ENCODE assay signal across 8 cellular contexts in the genomic region with DNA sequence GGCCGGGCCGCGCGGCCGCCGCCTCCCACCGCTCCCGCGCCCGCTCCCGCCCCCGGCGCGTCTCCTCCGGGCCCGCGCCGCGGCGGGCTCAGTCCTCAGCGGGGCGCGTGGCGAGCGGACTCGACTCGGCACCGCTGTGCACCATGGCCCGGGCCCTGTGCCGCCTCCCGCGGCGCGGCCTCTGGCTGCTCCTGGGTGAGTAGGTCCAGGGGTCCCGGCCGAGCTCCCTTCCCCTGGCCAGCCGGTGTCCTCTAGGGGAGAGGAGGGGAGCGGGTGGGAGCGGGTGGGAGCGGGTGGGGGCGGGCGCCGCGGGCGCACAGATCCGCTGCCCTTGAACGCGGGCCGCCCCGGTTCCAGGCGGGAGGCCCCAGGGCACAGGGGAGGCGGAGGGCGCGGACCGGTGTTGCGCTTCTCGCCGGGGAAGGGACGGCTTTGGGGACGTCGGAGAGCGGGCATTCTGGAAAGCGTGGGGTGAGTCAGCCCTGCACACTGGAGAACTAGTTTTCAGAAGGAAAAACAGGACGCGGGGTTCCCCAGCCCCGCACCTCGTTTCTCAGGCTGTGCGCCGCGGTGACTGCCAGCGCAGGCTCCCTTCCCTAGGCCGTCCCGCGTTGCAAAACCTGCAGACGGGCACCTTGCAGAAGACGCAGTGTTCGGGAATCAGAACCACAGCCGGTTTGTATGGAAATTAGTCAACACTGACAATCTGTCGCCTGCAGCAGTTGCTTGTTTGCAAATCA. TPM values are rescaled to one million over a fixed set of nuclear protein-coding genes. Genes with fewer than 3 reads are reported as not detected.
DNase-seq lines count a peak whose midpoint lies in the region; ATAC-seq and TF ChIP-seq lines count a peak whose summit lies in the region.

Gene RAMP1, plus strand, starts transcription at position 91 of the 740 bp plus-strand sequence. Its CDS starts 53 bp downstream, at position 144.

- H3K27me3 ChIP-seq in SJSA1 (replicated peaks) (no peaks in the 10 kb centered on the region), adrenal gland (peaks cover 4% of the 10 kb centered on the region)

- CTCF ChIA-PET in GM10248 (lab: Yijun Ruan, JAX): interaction anchor here (1.4 kb wide), 1 partner anchor 249 kb away, joined by 3 read pairs; no protein-coding TSS in a partner anchor

- peaks cover 11% of the 10 kb centered on the region for H3K4me1 Mint-ChIP-seq in endothelial cell (ENCODE audit: unreplicated experiment)

- H3K36me3 Mint-ChIP-seq in endothelial cell (ENCODE audit: low read depth, unreplicated experiment): no peaks in the 10 kb centered on the region

- peaks cover 49% of the 10 kb centered on the region for H3K4me1 ChIP-seq in SJSA1 (replicated peaks)
- peaks cover 32% of the 10 kb centered on the region for H3K4me1 ChIP-seq in mucosa of descending colon (ENCODE audit: low read depth)
- peaks cover 0 to 7% of the 10 kb centered on the region in 2 donors for H3K4me1 ChIP-seq in adrenal gland (replicated peaks in 1 of 2)

- H3K4me3 ChIP-seq in SJSA1 (peak within 1 kb of the TSS; percentile 7; the same call in 1 of the 2 replicates), mucosa of descending colon (no peak within 1 kb of the TSS), adrenal gland (peak within 1 kb of the TSS in 1 of 4 donors; percentile 56)

- H3K27ac Mint-ChIP-seq in endothelial cell (ENCODE audit: unreplicated experiment): no peak within 1 kb of the TSS

- H3K9me3 ChIP-seq in SJSA1 (replicated peaks) (no peaks in the 10 kb centered on the region), mucosa of descending colon (no peaks in the 10 kb centered on the region), adrenal gland (replicated peaks in 1 of 3) (no peaks in the 10 kb centered on the region)

- no peaks in the 10 kb centered on the region for H3K9me3 Mint-ChIP-seq in endothelial cell (ENCODE audit: unreplicated experiment)

- no peak for TF ChIP-seq POLR2A in adrenal gland (IDR thresholded peaks at IDR 0.05)

- intact Hi-C loops in mucosa of descending colon (cut with DNase I, micrococcal nuclease): loop anchor here in 1 of 2 donors (10.0 kb wide), 1 partner anchor 395 kb away; no protein-coding TSS in a partner anchor
- intact Hi-C loops in adrenal gland (cut with DNase I): loop anchor here (5.0 to 10.0 kb wide), 2 partner anchors 395 to 403 kb away; no protein-coding TSS in a partner anchor

- POLR2A ChIA-PET in GM10248 (lab: Yijun Ruan, JAX): no interaction called here

- H3K27me3 Mint-ChIP-seq in endothelial cell (ENCODE audit: unreplicated experiment): peaks cover 12% of the 10 kb centered on the region

- H3K27ac ChIP-seq in SJSA1 (no peak within 1 kb of the TSS), adrenal gland (peak within 1 kb of the TSS in 2 of 5 donors; percentile 49 to 76)

- TF ChIP-seq CTCF in GM10248 (IDR thresholded peaks at IDR 0.05; ENCODE audit: control extremely low read depth, extremely low read depth, low read depth, missing control alignments) (no peak), endothelial cell (IDR thresholded peaks at IDR 0.05; ENCODE audit: unreplicated experiment) (no peak), mucosa of descending colon (IDR thresholded peaks at IDR 0.05) (no peak), adrenal gland (IDR thresholded peaks at IDR 0.05) (no peak)

- peak; percentile 27 for ATAC-seq in mucosa of descending colon
- ATAC-seq in HG02571 (IDR thresholded peaks at IDR 0.05; ENCODE audit: unreplicated experiment): no peak

- WGBS in adrenal gland, 4 donors: 1 to 11% (median 3%) methylated on average over 13 to 79 of the region's 79 CpGs

- H3K4me3 Mint-ChIP-seq in endothelial cell (ENCODE audit: unreplicated experiment): peak within 1 kb of the TSS; percentile 79

- no peaks in the 10 kb centered on the region for H3K36me3 ChIP-seq in SJSA1
- H3K36me3 ChIP-seq in mucosa of descending colon (ENCODE audit: low read depth): no peaks in the 10 kb centered on the region
- H3K36me3 ChIP-seq in adrenal gland (replicated peaks in 1 of 2): no peaks in the 10 kb centered on the region

- peak; percentile 21 for DNase-seq in GM10248 (ENCODE audit: extremely low spot score)
- DNase-seq in SJSA1 (ENCODE audit: low read depth in 1 of 2, low spot score in 2 of 2): no peak
- peak; percentile 27 for DNase-seq in endothelial cell (ENCODE audit: low spot score)
- no peak for DNase-seq in mucosa of descending colon
- no peak for DNase-seq in ureter (ENCODE audit: low spot score)
- no peak for DNase-seq in adrenal gland
- DNase-seq in SKM-1 (lab: John Stamatoyannopoulos, UW; ENCODE audit: unreplicated experiment): no peak

RNA-seq across cellular contexts. Expression of gene RAMP1, which starts in this region (rescaled TPM):
- 0.22 and 1.7 TPM in 2 replicates for total RNA-seq in SJSA1 (2014; rRNA removed; shearing (Covaris generic))
- total RNA-seq in endothelial cell (ENCODE audit: unreplicated experiment): 2.2 TPM
- 100 to 1,000 TPM in 1 of 3 donors, 10 to 100 TPM in 1, 1 to 10 TPM in 1; 4.9 to 154 (median 10.9) TPM for total RNA-seq in mucosa of descending colon
- 49.0 TPM for total RNA-seq in ureter
- 10 to 100 TPM in 3 of 8 donors, 1 to 10 TPM in 5; 2.4 to 49.1 (median 8.3) TPM for total RNA-seq in adrenal gland
- 10 to 100 TPM in 2 of 3 donors, 1 to 10 TPM in 1; 7.6 to 72.6 (median 40.4) TPM for polyA plus RNA-seq in adrenal gland

Comparison
In these comparisons a context has a peak if more than half of its experiments do, and no peak if none do; other contexts are left out.
1. DNase-seq: peak in GM10248 (single experiment) and endothelial cell (single experiment); none in SJSA1 (0 of 2), mucosa of descending colon (0 of 3), ureter (single experiment), adrenal gland (0 of 7) and SKM-1 (single experiment).